ENCODE assay signal across 9 cellular contexts in the genomic region with DNA sequence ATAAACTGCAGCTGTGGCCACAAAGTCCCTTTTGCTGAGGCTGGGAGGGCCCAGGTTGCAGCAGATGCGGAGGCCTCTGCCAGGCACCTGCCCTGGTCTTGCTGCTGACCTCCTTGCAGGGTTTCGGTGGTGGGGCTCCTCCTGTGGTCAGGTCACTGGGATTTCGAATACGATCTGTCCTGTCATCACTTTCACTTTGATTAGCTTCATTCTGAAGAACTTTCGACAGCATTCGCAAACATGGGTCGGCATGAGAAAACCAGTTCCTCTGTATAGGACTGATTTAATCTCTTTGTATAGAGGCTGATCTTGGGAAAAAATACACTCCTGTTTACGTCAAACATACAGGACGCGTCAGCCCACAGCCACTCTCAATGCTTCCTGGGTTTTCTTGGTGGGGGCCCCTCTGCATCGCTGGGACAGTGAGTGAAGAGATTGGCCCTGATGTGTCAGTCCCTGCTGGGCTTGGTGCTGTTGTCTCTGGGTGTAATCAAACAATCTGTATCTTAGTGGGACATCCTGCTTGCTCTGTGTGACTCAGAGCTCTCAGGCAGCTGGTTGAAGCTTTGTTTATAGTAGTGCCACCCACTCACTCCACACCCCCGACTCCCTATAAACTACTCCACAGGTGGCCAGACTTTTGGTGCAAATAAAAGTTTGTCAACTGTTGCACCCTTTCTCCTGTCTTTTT.
DNase-seq lines count a peak whose midpoint lies in the region; ATAC-seq and TF ChIP-seq lines count a peak whose summit lies in the region.
"Had no signal": no experiment of that assay in that cellular context is flagged by ENCODE, and none has a peak within 500 bp of the region (broad histone marks: within the 10 kb centered on the region; RNA-seq: fewer than 3 reads in every experiment).

No MANE protein-coding gene starts in this region.

- in situ Hi-C loops in IMR-90 (cut with MboI; ENCODE audit: low sequenced_read_pairs), result no loop called here

- no peaks in the 10 kb centered on the region for H3K9me2 ChIP-seq in hepatocyte (replicated peaks; ENCODE audit: insufficient read depth)

- H3K36me3 ChIP-seq in IMR-90 (ENCODE audit: control insufficient read depth, insufficient read depth, low read length) (no peaks in the 10 kb centered on the region), hepatocyte (replicated peaks; ENCODE audit: insufficient read depth, low read depth) (no peaks in the 10 kb centered on the region), H7 (replicated peaks; ENCODE audit: control insufficient read depth, insufficient read depth, low read length) (no peaks in the 10 kb centered on the region)

- H2AK5ac ChIP-seq in IMR-90 (ENCODE audit: low read depth, low read length), result no peak overlapping the region

- intact Hi-C loops in Calu3 (cut with micrococcal nuclease; ENCODE audit: unreplicated experiment) (no loop called here), IMR-90 (cut with micrococcal nuclease) (no loop called here)

- CTCF ChIA-PET in Calu3 (lab: Charles Lee), result interaction anchor here (0.8 kb wide), 1 partner anchor 413 kb away, joined by 4 read pairs; no protein-coding TSS in a partner anchor
- CTCF ChIA-PET in IMR-90 (lab: Yijun Ruan, JAX), result interaction anchor here (0.7 kb wide), 1 partner anchor 412 kb away, joined by 4 read pairs; no protein-coding TSS in a partner anchor

- H4K5ac ChIP-seq in IMR-90 (ENCODE audit: low read depth, low read length), result no peak overlapping the region

- H4K8ac ChIP-seq in IMR-90 (ENCODE audit: low read depth in 2 of 2, low read length in 2 of 2), result no peak overlapping the region

- no peak overlapping the region for H3K23ac ChIP-seq in IMR-90 (ENCODE audit: low read depth, low read length)

- H3K27ac Mint-ChIP-seq in Calu3 (ENCODE audit: unreplicated experiment), result no peak overlapping the region
- H3K27ac Mint-ChIP-seq: nephron had no signal

- no peak for TF ChIP-seq RAD21 in IMR-90 (IDR thresholded peaks at IDR 0.05; ENCODE audit: low read length)

- H3K27ac ChIP-seq in IMR-90 (ENCODE audit: insufficient read depth, low read length) (no peak overlapping the region), hepatocyte (peak overlapping the region; percentile 6)

- H3K56ac ChIP-seq in IMR-90 (ENCODE audit: extremely low read depth, insufficient read depth, low read length), result no peak overlapping the region

- H3K79me1 ChIP-seq in IMR-90 (ENCODE audit: low read depth in 1 of 2, low read length in 2 of 2), result no peaks in the 10 kb centered on the region

- 33% methylated on average over 2 of the region's 12 CpGs; no CpG with 5 or more reads in 1 of the 2 experiments for WGBS in IMR-90 (ENCODE audit: extremely low coverage in 2 of 2, insufficient read length in 1 of 2), 2 experiments
- 39% methylated on average over 12 of the region's 12 CpGs for WGBS in hepatocyte (ENCODE audit: low lambda C conversion rate, missing lambda C conversion rate)

- H3K9me1 ChIP-seq in IMR-90 (ENCODE audit: insufficient read depth, low read length), result no peaks in the 10 kb centered on the region

- no peaks in the 10 kb centered on the region for H4K20me1 ChIP-seq in IMR-90 (ENCODE audit: insufficient read depth, low read length)
- no peaks in the 10 kb centered on the region for H4K20me1 ChIP-seq in hepatocyte (ENCODE audit: insufficient read depth, poor library complexity, severe bottlenecking)

- H3K9me3 ChIP-seq in IMR-90 (ENCODE audit: control insufficient read depth, insufficient read depth, low read length), result no peaks in the 10 kb centered on the region; the same call in 1 of the 2 replicates
- no peaks in the 10 kb centered on the region for H3K9me3 ChIP-seq in hepatocyte (ENCODE audit: low read depth)

- H3K14ac ChIP-seq in IMR-90 (replicated peaks; ENCODE audit: low read depth, low read length), result no peak overlapping the region

- H2AFZ ChIP-seq in IMR-90 (replicated peaks; ENCODE audit: low read length, poor library complexity), result no peak overlapping the region
- peak overlapping the region; percentile 17 for H2AFZ ChIP-seq in hepatocyte

- no TSS peak for BruUV-seq in Calu3 (replicated peaks; lab: Mats Ljungman, UMichigan)
- no TSS peak for BruUV-seq in IMR-90 (replicated peaks; lab: Mats Ljungman, UMichigan)

- H3K4me2 ChIP-seq in IMR-90 (ENCODE audit: low read depth, low read length), result peak overlapping the region; percentile 29
- peak overlapping the region; percentile 58 for H3K4me2 ChIP-seq in hepatocyte

- no peaks in the 10 kb centered on the region for H3K79me2 ChIP-seq in hepatocyte

- H3K9ac ChIP-seq in IMR-90 (ENCODE audit: low read depth, low read length), result no peak overlapping the region

- H2BK120ac ChIP-seq in IMR-90 (ENCODE audit: low read depth, low read length), result no peak overlapping the region

- dilution Hi-C loops in IMR-90 (cut with HindIII; ENCODE audit: low sequenced_read_pairs, unreplicated experiment), result no loop called here

- H2BK5ac ChIP-seq in IMR-90 (ENCODE audit: low read depth, low read length, poor library complexity, severe bottlenecking), result no peak overlapping the region

- H3K4me3 ChIP-seq in IMR-90 (ENCODE audit: insufficient read depth, low read depth, low read length) (no peak overlapping the region), hepatocyte (no peak overlapping the region), H7 (ENCODE audit: insufficient read depth, low read depth, low read length) (no peak overlapping the region)

- no peak for TF ChIP-seq CTCF in Calu3 (IDR thresholded peaks at IDR 0.05; ENCODE audit: unreplicated experiment)
- TF ChIP-seq CTCF in IMR-90 (conservative IDR thresholded peaks at IDR 0.05; ENCODE audit: low read depth, low read length), result no peak
- no peak for TF ChIP-seq CTCF in hepatocyte (IDR thresholded peaks at IDR 0.05; ENCODE audit: poor library complexity)

- H3K4me1 Mint-ChIP-seq in Calu3 (ENCODE audit: low read depth, unreplicated experiment), result peaks cover 9% of the 10 kb centered on the region

- H3K18ac ChIP-seq in IMR-90 (ENCODE audit: low read depth, low read length), result no peak overlapping the region

- H3K36me3 Mint-ChIP-seq in Calu3 (ENCODE audit: insufficient read depth, unreplicated experiment), result no peaks in the 10 kb centered on the region

- H3K27me3 ChIP-seq in IMR-90 (ENCODE audit: control insufficient read depth, insufficient read depth, low read length), result no peaks in the 10 kb centered on the region
- no peaks in the 10 kb centered on the region for H3K27me3 ChIP-seq in hepatocyte
- no peaks in the 10 kb centered on the region for H3K27me3 ChIP-seq in H7 (ENCODE audit: control insufficient read depth, insufficient read depth, low read length)

- ATAC-seq in GM21390 (IDR thresholded peaks at IDR 0.05; ENCODE audit: unreplicated experiment), result peak; percentile 86
- no peak; the same call in 1 of the 2 replicates for ATAC-seq in IMR-90 (ENCODE audit: low read depth)

- no peak overlapping the region for H2BK20ac ChIP-seq in IMR-90 (ENCODE audit: low read depth, low read length)

- H4K91ac ChIP-seq in IMR-90 (ENCODE audit: insufficient read depth, low read depth, low read length), result no peak overlapping the region

- H3K9me3 Mint-ChIP-seq in Calu3 (ENCODE audit: low read depth, unreplicated experiment), result peaks cover 4% of the 10 kb centered on the region

- H3K4ac ChIP-seq in IMR-90 (ENCODE audit: low read depth, low read length), result no peak overlapping the region

- H2BK15ac ChIP-seq in IMR-90 (ENCODE audit: low read depth, low read length), result no peak overlapping the region

- no peak overlapping the region for H2AK9ac ChIP-seq in IMR-90 (replicated peaks; ENCODE audit: low read depth, low read length, poor library complexity)

- peak overlapping the region; percentile 15 for H3K4me3 Mint-ChIP-seq in Calu3 (ENCODE audit: low read depth, unreplicated experiment)
- H3K4me3 Mint-ChIP-seq: nephron had no signal

- no peaks in the 10 kb centered on the region for H3K27me3 Mint-ChIP-seq in Calu3 (ENCODE audit: unreplicated experiment)

- POLR2A ChIA-PET in IMR-90 (lab: Charles Lee; ENCODE audit: unreplicated experiment), result no interaction called here

- no peak for TF ChIP-seq POLR2A in IMR-90 (IDR thresholded peaks at IDR 0.05; ENCODE audit: low read depth, low read length)

- no peak for DNase-seq in Calu3
- DNase-seq in IMR-90, result peak; percentile 53
- DNase-seq in activated CD8-positive, alpha-beta memory T cell treated with anti-CD3 and anti-CD28 coated beads for 4 hours (ENCODE audit: low read depth in 2 of 2), result peak; percentile 20 to 63
- peak; percentile 38 for DNase-seq in hepatocyte (ENCODE audit: low spot score)
- peak; percentile 47 for DNase-seq in stimulated activated CD8-positive, alpha-beta memory T cell treated with anti-CD3 and anti-CD28 coated beads, Interleukin-15, amount 100 ng/mL, for 1 hour (ENCODE audit: low read depth)
- no peak for DNase-seq in epidermal melanocyte (ENCODE audit: insufficient read length, low spot score)
- DNase-seq in H7, result no peak

- H3K4me1 ChIP-seq in IMR-90 (ENCODE audit: control insufficient read depth, insufficient read depth, low read length), result no peaks in the 10 kb centered on the region
- H3K4me1 ChIP-seq in hepatocyte (ENCODE audit: insufficient read depth), result peaks cover 7% of the 10 kb centered on the region

TF ChIP-seq in IMR-90, 13 proteins besides CTCF, POLR2A, EP300 and RAD21:
- TF ChIP-seq MXI1 (IDR thresholded peaks at IDR 0.05; ENCODE audit: borderline replicate concordance, low read depth, low read length), result no peak
- TF ChIP-seq FOS (IDR thresholded peaks at IDR 0.05; ENCODE audit: low read depth, low read length), result 0 out of 2 replicates have a peak, but pooled peaks have one; percentile 2

Comparison
In these comparisons a context has a peak if more than half of its experiments do, and no peak if none do; other contexts are left out.
1. DNase-seq: peak in IMR-90 (single experiment), activated CD8-positive, alpha-beta memory T cell treated with anti-CD3 and anti-CD28 coated beads for 4 hours (2 of 2), hepatocyte (single experiment) and stimulated activated CD8-positive, alpha-beta memory T cell treated with anti-CD3 and anti-CD28 coated beads, Interleukin-15, amount 100 ng/mL, for 1 hour (single experiment); none in Calu3 (single experiment), epidermal melanocyte (single experiment) and H7 (single experiment).